In genomic region chr11:122580071-122580470, GRCh38 we compare ENCODE assay signal across 7 cellular contexts.
DNase-seq lines count a peak whose midpoint lies in the region; ATAC-seq and TF ChIP-seq lines count a peak whose summit lies in the region.
"Not testable (repeated sequence)": the region's sequence is repeated elsewhere in the genome, so short reads cannot be mapped to it uniquely, and the experiment has no call there.

No MANE protein-coding gene starts in this region.

- not testable (repeated sequence) for H3K27me3 ChIP-seq in DND-41 (ENCODE audit: insufficient read depth, low read length, poor library complexity); OCI-LY3 (ENCODE audit: low read depth, low read length); iPS-15b (ENCODE audit: control insufficient read depth, insufficient read depth, low read length)

- not testable (repeated sequence) for ATAC-seq in DND-41 (ENCODE audit: insufficient read depth, low read depth); activated T-cell treated with anti-CD3 and anti-CD28 coated beads, Interleukin-2, amount 50 U/mL, for 4 hours

- not testable (repeated sequence) for H2AFZ ChIP-seq in DND-41 (ENCODE audit: low read depth, low read length)
- H2AFZ ChIP-seq in OCI-LY3 (ENCODE audit: low read depth, low read length) = peak overlapping the region; percentile 80; the same call in 1 of the 2 replicates

- intact Hi-C loops in dendritic cell treated with granulocyte-macrophage colony-stimulating factor and Interleukin-4, amounts not matched to agents 40 ng/mL and 50 ng/mL, for 4 days (cut with micrococcal nuclease) = not testable (repeated sequence)

- peak overlapping the region; percentile 67 for H3K27ac Mint-ChIP-seq in dendritic cell treated with granulocyte-macrophage colony-stimulating factor and Interleukin-4, amounts not matched to agents 40 ng/mL and 50 ng/mL, for 4 days
- H3K27ac Mint-ChIP-seq in neural crest cell (ENCODE audit: unreplicated experiment) = not testable (repeated sequence)

- peak overlapping the region; percentile 72 for H3K4me3 Mint-ChIP-seq in activated T-cell treated with anti-CD3 and anti-CD28 coated beads, Interleukin-2, amount 50 U/mL, for 4 hours
- H3K4me3 Mint-ChIP-seq in dendritic cell treated with granulocyte-macrophage colony-stimulating factor and Interleukin-4, amounts not matched to agents 40 ng/mL and 50 ng/mL, for 4 days = not testable (repeated sequence)
- H3K4me3 Mint-ChIP-seq in neural crest cell = peak overlapping the region; percentile 80

- H3K27ac ChIP-seq in DND-41 (ENCODE audit: low read length) = not testable (repeated sequence)
- peak overlapping the region; percentile 87 for H3K27ac ChIP-seq in OCI-LY3 (ENCODE audit: low read length)

- H3K4me2 ChIP-seq in DND-41 (ENCODE audit: insufficient read depth, low read length) (peak overlapping the region; percentile 75; the same call in 1 of the 2 replicates), OCI-LY3 (ENCODE audit: low read length) (peak overlapping the region; percentile 92)

- H3K9me3 ChIP-seq in DND-41 (ENCODE audit: insufficient read depth, low read length, severe bottlenecking); OCI-LY3 (ENCODE audit: insufficient read depth, low read length); iPS-15b (ENCODE audit: control insufficient read depth, insufficient read depth, low read length): not testable (repeated sequence)

- TF ChIP-seq CTCF in DND-41 (IDR thresholded peaks at IDR 0.05; ENCODE audit: borderline replicate concordance, extremely low read depth, low read length, poor library complexity, severe bottlenecking); OCI-LY3 (IDR thresholded peaks at IDR 0.05; ENCODE audit: low read depth, low read length); neural crest cell (conservative IDR thresholded peaks at IDR 0.05): not testable (repeated sequence)

- not testable (repeated sequence) for H3K36me3 ChIP-seq in DND-41 (ENCODE audit: insufficient read depth, low read length); OCI-LY3 (replicated peaks; ENCODE audit: low read depth, low read length); iPS-15b (ENCODE audit: control insufficient read depth, insufficient read depth, low read length)

- not testable (repeated sequence) for H3K79me2 ChIP-seq in DND-41 (ENCODE audit: insufficient read depth, low read length); OCI-LY3 (ENCODE audit: low read length)

- not testable (repeated sequence) for H3K9ac ChIP-seq in DND-41 (ENCODE audit: low read depth, low read length); iPS-15b (ENCODE audit: low read depth, low read length)
- H3K9ac ChIP-seq in OCI-LY3 (ENCODE audit: low read length) = peak overlapping the region; percentile 84

- not testable (repeated sequence) for H3K36me3 Mint-ChIP-seq in activated T-cell treated with anti-CD3 and anti-CD28 coated beads, Interleukin-2, amount 50 U/mL, for 4 hours (ENCODE audit: insufficient read depth); dendritic cell treated with granulocyte-macrophage colony-stimulating factor and Interleukin-4, amounts not matched to agents 40 ng/mL and 50 ng/mL, for 4 days (ENCODE audit: low read depth); neural crest cell (ENCODE audit: low read depth)

- not testable (repeated sequence) for H4K20me1 ChIP-seq in DND-41 (ENCODE audit: insufficient read depth, low read length); OCI-LY3 (ENCODE audit: insufficient read depth, low read length)

- H3K4me3 ChIP-seq in DND-41 (ENCODE audit: low read depth in 1 of 2, low read length in 2 of 2) = not testable (repeated sequence)
- H3K4me3 ChIP-seq in OCI-LY3 (ENCODE audit: low read length) (peak overlapping the region; percentile 75), iPS-15b (ENCODE audit: low read depth, low read length) (peak overlapping the region; percentile 9)

- H3K9me3 Mint-ChIP-seq in activated T-cell treated with anti-CD3 and anti-CD28 coated beads, Interleukin-2, amount 50 U/mL, for 4 hours; dendritic cell treated with granulocyte-macrophage colony-stimulating factor and Interleukin-4, amounts not matched to agents 40 ng/mL and 50 ng/mL, for 4 days: not testable (repeated sequence)
- H3K9me3 Mint-ChIP-seq in neural crest cell = peaks cover 13% of the 10 kb centered on the region

- H3K4me1 ChIP-seq in DND-41 (ENCODE audit: insufficient read depth, low read length) (peaks cover 10% of the 10 kb centered on the region), OCI-LY3 (ENCODE audit: low read length) (peaks cover 17% of the 10 kb centered on the region)
- not testable (repeated sequence) for H3K4me1 ChIP-seq in iPS-15b (ENCODE audit: control insufficient read depth, insufficient read depth, low read length)

- peaks cover 11% of the 10 kb centered on the region for H3K4me1 Mint-ChIP-seq in activated T-cell treated with anti-CD3 and anti-CD28 coated beads, Interleukin-2, amount 50 U/mL, for 4 hours (ENCODE audit: low read depth)
- H3K4me1 Mint-ChIP-seq in dendritic cell treated with granulocyte-macrophage colony-stimulating factor and Interleukin-4, amounts not matched to agents 40 ng/mL and 50 ng/mL, for 4 days (ENCODE audit: low read depth) = peaks cover 15% of the 10 kb centered on the region
- H3K4me1 Mint-ChIP-seq in neural crest cell = peaks cover 19% of the 10 kb centered on the region

- DNase-seq in DND-41; activated T-cell treated with anti-CD3 and anti-CD28 coated beads, Interleukin-2, amount 50 U/mL, for 4 hours; neural crest cell (ENCODE audit: low read depth, low spot score): not testable (repeated sequence)
- peak; percentile 80 to 92 for DNase-seq in NCI-H2081 (lab: John Stamatoyannopoulos, UW)

- not testable (repeated sequence) for H3K27me3 Mint-ChIP-seq in activated T-cell treated with anti-CD3 and anti-CD28 coated beads, Interleukin-2, amount 50 U/mL, for 4 hours (ENCODE audit: low read depth); dendritic cell treated with granulocyte-macrophage colony-stimulating factor and Interleukin-4, amounts not matched to agents 40 ng/mL and 50 ng/mL, for 4 days; neural crest cell (ENCODE audit: low read depth)
